In genomic region chr9:105890046-105890822, GRCh38 we compare ENCODE assay signal across 21 cellular contexts.
DNase-seq lines count a peak whose midpoint lies in the region; ATAC-seq and TF ChIP-seq lines count a peak whose summit lies in the region.
"Had no signal": no experiment of that assay in that cellular context is flagged by ENCODE, and none has a peak within 500 bp of the region (broad histone marks: within the 10 kb centered on the region; RNA-seq: fewer than 3 reads in every experiment).

No MANE protein-coding gene starts in this region.

- no peak for TF ChIP-seq EP300 in sigmoid colon (IDR thresholded peaks at IDR 0.05)

- no peak for TF ChIP-seq POLR2A in sigmoid colon (IDR thresholded peaks at IDR 0.05)

- H3K9me3 ChIP-seq in SJSA1 (replicated peaks) (no peaks in the 10 kb centered on the region), left lung (no peaks in the 10 kb centered on the region), sigmoid colon (no peaks in the 10 kb centered on the region)
- H3K9me3 ChIP-seq: body of pancreas, colonic mucosa, tibial nerve had no signal

- H3K4me3 ChIP-seq in SJSA1 (no peak overlapping the region), left lung (no peak overlapping the region), sigmoid colon (no peak overlapping the region)
- H3K4me3 ChIP-seq: body of pancreas, colonic mucosa, tibial nerve had no signal

- intact Hi-C loops in left lung (cut with DNase I) = no loop called here
- intact Hi-C loops in sigmoid colon (cut with DNase I) = no loop called here

- H3K4me1 ChIP-seq in SJSA1 (replicated peaks) = peaks cover 30% of the 10 kb centered on the region
- no peaks in the 10 kb centered on the region for H3K4me1 ChIP-seq in left lung
- H3K4me1 ChIP-seq in sigmoid colon = peaks cover 0 to 12% (median 8%) of the 10 kb centered on the region in 4 donors
- H3K4me1 ChIP-seq: body of pancreas, colonic mucosa had no signal

- no peak for TF ChIP-seq CTCF in left lung (IDR thresholded peaks at IDR 0.05)
- TF ChIP-seq CTCF in sigmoid colon (IDR thresholded peaks at IDR 0.05) = no peak

- H3K27me3 ChIP-seq in SJSA1 (replicated peaks) (no peaks in the 10 kb centered on the region), left lung (no peaks in the 10 kb centered on the region), sigmoid colon (no peaks in the 10 kb centered on the region)
- H3K27me3 ChIP-seq: body of pancreas, colonic mucosa, tibial nerve had no signal

- H3K27ac ChIP-seq in SJSA1 (peak overlapping the region; percentile 50), left lung (no peak overlapping the region), sigmoid colon (no peak overlapping the region)
- H3K27ac ChIP-seq: body of pancreas, colonic mucosa, tibial nerve had no signal

- whole genome bisulfite sequencing in sigmoid colon, 2 donors = 45 to 49% methylated on average over 5 of the region's 5 CpGs

- no peaks in the 10 kb centered on the region for H3K36me3 ChIP-seq in SJSA1
- H3K36me3 ChIP-seq in left lung = no peaks in the 10 kb centered on the region
- H3K36me3 ChIP-seq in sigmoid colon = no peaks in the 10 kb centered on the region
- H3K36me3 ChIP-seq: colonic mucosa, tibial nerve had no signal

- DNase-seq in Kasumi-1 (lab: John Stamatoyannopoulos, UW) (peak; percentile 64 to 78), SJSA1 (ENCODE audit: low read depth in 1 of 2, low spot score in 2 of 2) (peak; percentile 64 to 70), myocyte (ENCODE audit: low read depth) (peak; percentile 18), NCI-H2171 (lab: John Stamatoyannopoulos, UW) (no peak), left lung (no peak), sigmoid colon (no peak), NCI-H524 (lab: John Stamatoyannopoulos, UW) (no peak)
- DNase-seq: activated CD4-positive, alpha-beta T cell treated with anti-CD3 and anti-CD28 coated beads for 36 hours; activated T-cell treated with anti-CD3 and anti-CD28 coated beads, Interleukin-2, amount 50 U/mL, for 72 hours; body of pancreas; colonic mucosa; DND-41; NCI-H774; nephron progenitor cell; stimulated activated CD4-positive, alpha-beta T cell treated with anti-CD3 and anti-CD28 coated beads, Interleukin-4, amount 100 ng/mL, for 24 hours; stimulated activated naive CD8-positive, alpha-beta T cell treated with anti-CD3 and anti-CD28 coated beads, Interleukin-15, amount 100 ng/mL, for 72 hours; T1000 had no signal

- peak; percentile 49 for ATAC-seq in GM18511 (IDR thresholded peaks at IDR 0.05; ENCODE audit: unreplicated experiment)
- no peak for ATAC-seq in left lung
- ATAC-seq: activated CD4-positive, alpha-beta T cell treated with anti-CD3 and anti-CD28 coated beads for 36 hours; activated naive CD4-positive, alpha-beta T cell treated with anti-CD3 and anti-CD28 coated beads, Interleukin-2, amount 50 U/mL, for 72 hours; activated T-cell treated with anti-CD3 and anti-CD28 coated beads, Interleukin-2, amount 50 U/mL, for 72 hours; body of pancreas; Panc1; stimulated activated naive CD8-positive, alpha-beta T cell treated with anti-CD3 and anti-CD28 coated beads, Interleukin-15, amount 100 ng/mL, for 72 hours had no signal

Comparison
In these comparisons a context has a peak if more than half of its experiments do, and no peak if none do; other contexts are left out.
1. DNase-seq: peak in Kasumi-1 (2 of 2), SJSA1 (2 of 2) and myocyte (single experiment); none in NCI-H2171 (single experiment), left lung (0 of 2), sigmoid colon (single experiment) and NCI-H524 (0 of 2).